ENCODE assay signal across 25 cellular contexts in the genomic region with DNA sequence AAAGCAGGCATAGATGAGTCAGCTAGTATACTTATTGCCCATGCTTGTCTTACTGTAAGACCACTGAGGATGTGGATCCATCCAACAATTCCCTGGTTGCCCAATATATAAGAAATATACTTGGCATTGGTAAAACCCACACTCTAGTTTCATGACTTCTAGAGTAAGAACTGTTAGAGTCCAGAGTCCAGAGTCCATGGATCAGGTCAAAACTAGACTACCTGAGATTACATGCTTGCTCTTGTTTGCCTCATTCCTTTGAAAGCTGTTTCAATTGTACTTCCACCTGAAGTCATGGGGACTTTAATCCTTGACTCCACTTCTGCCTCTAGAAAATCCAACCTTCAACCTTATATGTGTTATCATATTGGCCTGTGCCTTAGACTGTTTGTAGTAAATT.
DNase-seq lines count a peak whose midpoint lies in the region; ATAC-seq, FAIRE-seq and TF ChIP-seq lines count a peak whose summit lies in the region.
"Had no signal": no experiment of that assay in that cellular context is flagged by ENCODE, and none has a peak within 500 bp of the region (broad histone marks: within the 10 kb centered on the region; RNA-seq: fewer than 3 reads in every experiment).

No MANE protein-coding gene starts in this region.

- in situ Hi-C loops in HepG2 (cut with HindIII; ENCODE audit: extremely low pct_ligation_motif_present, low pct_unique_long_range_greater_than_20kb), result no loop called here

- BruUV-seq in HepG2 (replicated peaks; lab: Mats Ljungman, UMichigan), result no TSS peak

- H3K27me3 ChIP-seq in liver (ENCODE audit: control insufficient read depth in 4 of 4, insufficient read depth in 4 of 4, low read length in 3 of 4), result no peaks in the 10 kb centered on the region
- H3K27me3 ChIP-seq in HepG2 (ENCODE audit: control insufficient read depth in 1 of 2, insufficient read depth in 2 of 2, low read length in 2 of 2), result no peaks in the 10 kb centered on the region
- H3K27me3 ChIP-seq in small intestine (ENCODE audit: control insufficient read depth in 2 of 2, insufficient read depth in 2 of 2, low read length in 2 of 2), result no peaks in the 10 kb centered on the region
- H3K27me3 ChIP-seq: BE2C, BLaER1 had no signal

- no peaks in the 10 kb centered on the region for H4K20me1 ChIP-seq in HepG2 (ENCODE audit: insufficient read depth, low read length)
- H4K20me1 ChIP-seq: BLaER1 had no signal

- ATAC-seq in HepG2 (no peak), left lobe of liver (peak; percentile 19)
- ATAC-seq: GM12878 had no signal

- DNase-seq in HepG2 (ENCODE audit: low spot score) (no peak), left lobe of liver (ENCODE audit: low spot score) (no peak), small intestine (peak; percentile 1), hypothalamus (lab: John Stamatoyannopoulos, UW) (no peak)
- DNase-seq in activated T-cell treated with anti-CD3 and anti-CD28 coated beads, Interleukin-2, amount 50 U/mL, for 1 hour, result no peak
- DNase-seq: 8988T; ACHN; BE2C; C1 segment of cervical spinal cord; CD4-positive, alpha-beta memory T cell; CD4-positive, CD25-positive, alpha-beta regulatory T cell; CD8-positive, alpha-beta memory T cell; COR-L47; DMS 273 treated with DMSO at 0.1 percent for 48 hours; DMS153; DMS79; DND-41; EL; GDM1 had no signal

- POLR2A ChIA-PET in HepG2 (lab: Yijun Ruan, JAX), result no interaction called here

- TF ChIP-seq CTCF in liver (IDR thresholded peaks at IDR 0.05; ENCODE audit: low read depth, low read length, missing input control) (no peak), HepG2 (CRISPR knock-in tag; IDR thresholded peaks at IDR 0.05) (no peak)

- H3K79me2 ChIP-seq in HepG2 (ENCODE audit: insufficient read depth, low read length), result no peaks in the 10 kb centered on the region

- H3K4me1 ChIP-seq in liver (ENCODE audit: control insufficient read depth in 4 of 4, insufficient read depth in 4 of 4, low read length in 3 of 4) (no peaks in the 10 kb centered on the region), HepG2 (ENCODE audit: insufficient read depth, low read length) (no peaks in the 10 kb centered on the region), small intestine (ENCODE audit: control insufficient read depth in 2 of 2, insufficient read depth in 1 of 2, low read depth in 1 of 2, low read length in 1 of 2) (no peaks in the 10 kb centered on the region)
- H3K4me1 ChIP-seq: BE2C, BLaER1 had no signal

- H3K9me3 ChIP-seq in liver (ENCODE audit: control insufficient read depth in 4 of 4, low read length in 3 of 4) (no peaks in the 10 kb centered on the region), HepG2 (ENCODE audit: low read length) (peaks cover 22% of the 10 kb centered on the region; the same call in 1 of the 2 replicates), small intestine (ENCODE audit: control insufficient read depth, low read depth) (no peaks in the 10 kb centered on the region)
- H3K9me3 ChIP-seq: BE2C, BLaER1 had no signal

- FAIRE-seq in HepG2 (lab: Jason Lieb, UNC) (no peak), small intestine (lab: Jason Lieb, UNC) (no peak)
- FAIRE-seq: A204.1, GM12878, GM12892, GM18507 had no signal

- H3K4me2 ChIP-seq in HepG2 (ENCODE audit: low read depth, low read length), result no peak overlapping the region
- H3K4me2 ChIP-seq: BLaER1 had no signal

- CTCF ChIA-PET in HepG2 (lab: Yijun Ruan, JAX; ENCODE audit: low intra/inter-chr PET ratio, low total read pairs), result no interaction called here

- intact Hi-C loops in HepG2 (cut with micrococcal nuclease; ENCODE audit: unreplicated experiment), result no loop called here

- H3K27ac ChIP-seq in liver (ENCODE audit: low read depth in 1 of 2, low read length in 2 of 2), result no peak overlapping the region
- no peak overlapping the region for H3K27ac ChIP-seq in HepG2 (ENCODE audit: extremely low read length, insufficient read depth, low read length)
- H3K27ac ChIP-seq in small intestine (ENCODE audit: low read depth in 1 of 2, low read length in 1 of 2), result no peak overlapping the region
- H3K27ac ChIP-seq: BLaER1 had no signal

- H2AFZ ChIP-seq in HepG2 (ENCODE audit: low read length), result no peak overlapping the region

- no peak overlapping the region for H3K9ac ChIP-seq in liver (ENCODE audit: low read depth in 1 of 2, low read length in 2 of 2)
- no peak overlapping the region for H3K9ac ChIP-seq in HepG2 (ENCODE audit: insufficient read depth, low read depth, low read length)
- H3K9ac ChIP-seq: BLaER1 had no signal

- no peaks in the 10 kb centered on the region for H3K36me3 ChIP-seq in liver (ENCODE audit: control insufficient read depth in 4 of 4, insufficient read depth in 3 of 4, low read depth in 1 of 4, low read length in 3 of 4)
- no peaks in the 10 kb centered on the region for H3K36me3 ChIP-seq in HepG2 (replicated peaks in 1 of 2; ENCODE audit: control insufficient read depth in 1 of 2, insufficient read depth in 2 of 2, low read length in 2 of 2)
- no peaks in the 10 kb centered on the region for H3K36me3 ChIP-seq in small intestine (ENCODE audit: control insufficient read depth in 2 of 2, insufficient read depth in 2 of 2, low read length in 2 of 2)
- H3K36me3 ChIP-seq: BE2C, BLaER1 had no signal

- TF ChIP-seq RAD21 in liver (IDR thresholded peaks at IDR 0.05), result no peak
- TF ChIP-seq RAD21 in HepG2 (CRISPR knock-in tag; IDR thresholded peaks at IDR 0.05), result no peak

- H3K4me3 ChIP-seq in liver (ENCODE audit: low read depth in 1 of 3, low read length in 3 of 3), result no peak overlapping the region
- no peak overlapping the region for H3K4me3 ChIP-seq in HepG2 (replicated peaks in 1 of 3; ENCODE audit: insufficient read depth in 1 of 3, low read depth in 2 of 3, low read length in 3 of 3)
- H3K4me3 ChIP-seq in small intestine (ENCODE audit: low read depth in 1 of 2, low read length in 2 of 2), result no peak overlapping the region
- H3K4me3 ChIP-seq: BLaER1, GM12878 had no signal

- TF ChIP-seq EP300 in HepG2 (IDR thresholded peaks at IDR 0.05; ENCODE audit: low read depth in 2 of 2, low read length in 2 of 2), result no peak
- no peak for TF ChIP-seq EP300 in HepG2 (CRISPR knock-in tag; IDR thresholded peaks at IDR 0.05; ENCODE audit: borderline replicate concordance)

- no peak for TF ChIP-seq POLR2A in HepG2 (IDR thresholded peaks at IDR 0.05; ENCODE audit: insufficient read depth in 1 of 2, low read depth in 2 of 2, low read length in 2 of 2)

TF ChIP-seq in liver, 16 proteins besides CTCF, POLR2A, EP300 and RAD21 (continues in another document):
- TF ChIP-seq HNF4A (conservative IDR thresholded peaks at IDR 0.05) (peak; percentile 63 to 71), JUND (IDR thresholded peaks at IDR 0.05) (no peak), SP1 (IDR thresholded peaks at IDR 0.05) (no peak), HNF4G (IDR thresholded peaks at IDR 0.05) (no peak), RXRA (IDR thresholded peaks at IDR 0.05) (no peak)
- TF ChIP-seq, protein P1, sequence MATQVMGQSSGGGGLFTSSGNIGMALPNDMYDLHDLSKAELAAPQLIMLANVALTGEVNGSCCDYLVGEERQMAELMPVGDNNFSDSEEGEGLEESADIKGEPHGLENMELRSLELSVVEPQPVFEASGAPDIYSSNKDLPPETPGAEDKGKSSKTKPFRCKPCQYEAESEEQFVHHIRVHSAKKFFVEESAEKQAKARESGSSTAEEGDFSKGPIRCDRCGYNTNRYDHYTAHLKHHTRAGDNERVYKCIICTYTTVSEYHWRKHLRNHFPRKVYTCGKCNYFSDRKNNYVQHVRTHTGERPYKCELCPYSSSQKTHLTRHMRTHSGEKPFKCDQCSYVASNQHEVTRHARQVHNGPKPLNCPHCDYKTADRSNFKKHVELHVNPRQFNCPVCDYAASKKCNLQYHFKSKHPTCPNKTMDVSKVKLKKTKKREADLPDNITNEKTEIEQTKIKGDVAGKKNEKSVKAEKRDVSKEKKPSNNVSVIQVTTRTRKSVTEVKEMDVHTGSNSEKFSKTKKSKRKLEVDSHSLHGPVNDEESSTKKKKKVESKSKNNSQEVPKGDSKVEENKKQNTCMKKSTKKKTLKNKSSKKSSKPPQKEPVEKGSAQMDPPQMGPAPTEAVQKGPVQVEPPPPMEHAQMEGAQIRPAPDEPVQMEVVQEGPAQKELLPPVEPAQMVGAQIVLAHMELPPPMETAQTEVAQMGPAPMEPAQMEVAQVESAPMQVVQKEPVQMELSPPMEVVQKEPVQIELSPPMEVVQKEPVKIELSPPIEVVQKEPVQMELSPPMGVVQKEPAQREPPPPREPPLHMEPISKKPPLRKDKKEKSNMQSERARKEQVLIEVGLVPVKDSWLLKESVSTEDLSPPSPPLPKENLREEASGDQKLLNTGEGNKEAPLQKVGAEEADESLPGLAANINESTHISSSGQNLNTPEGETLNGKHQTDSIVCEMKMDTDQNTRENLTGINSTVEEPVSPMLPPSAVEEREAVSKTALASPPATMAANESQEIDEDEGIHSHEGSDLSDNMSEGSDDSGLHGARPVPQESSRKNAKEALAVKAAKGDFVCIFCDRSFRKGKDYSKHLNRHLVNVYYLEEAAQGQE (IDR thresholded peaks at IDR 0.05), result no peak

TF ChIP-seq in HepG2, 621 proteins besides CTCF, POLR2A, EP300 and RAD21 (continues in another document):
- TF ChIP-seq, protein P2, sequence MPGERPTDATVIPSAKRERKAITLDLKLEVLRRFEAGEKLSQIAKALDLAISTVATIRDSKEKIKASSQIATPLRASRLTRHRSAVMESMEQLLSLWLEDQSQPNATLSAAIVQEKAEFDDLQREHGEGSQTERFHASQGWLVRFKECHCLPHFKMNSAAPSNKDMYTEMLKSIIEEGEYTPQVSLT (CRISPR knock-in tag; IDR thresholded peaks at IDR 0.05; ENCODE audit: borderline replicate concordance, low read depth), result no peak
- TF ChIP-seq ZNF124 (CRISPR knock-in tag; IDR thresholded peaks at IDR 0.05) (no peak), CHD2 (IDR thresholded peaks at IDR 0.05; ENCODE audit: low read depth, low read length) (no peak)
- TF ChIP-seq, protein P3, sequence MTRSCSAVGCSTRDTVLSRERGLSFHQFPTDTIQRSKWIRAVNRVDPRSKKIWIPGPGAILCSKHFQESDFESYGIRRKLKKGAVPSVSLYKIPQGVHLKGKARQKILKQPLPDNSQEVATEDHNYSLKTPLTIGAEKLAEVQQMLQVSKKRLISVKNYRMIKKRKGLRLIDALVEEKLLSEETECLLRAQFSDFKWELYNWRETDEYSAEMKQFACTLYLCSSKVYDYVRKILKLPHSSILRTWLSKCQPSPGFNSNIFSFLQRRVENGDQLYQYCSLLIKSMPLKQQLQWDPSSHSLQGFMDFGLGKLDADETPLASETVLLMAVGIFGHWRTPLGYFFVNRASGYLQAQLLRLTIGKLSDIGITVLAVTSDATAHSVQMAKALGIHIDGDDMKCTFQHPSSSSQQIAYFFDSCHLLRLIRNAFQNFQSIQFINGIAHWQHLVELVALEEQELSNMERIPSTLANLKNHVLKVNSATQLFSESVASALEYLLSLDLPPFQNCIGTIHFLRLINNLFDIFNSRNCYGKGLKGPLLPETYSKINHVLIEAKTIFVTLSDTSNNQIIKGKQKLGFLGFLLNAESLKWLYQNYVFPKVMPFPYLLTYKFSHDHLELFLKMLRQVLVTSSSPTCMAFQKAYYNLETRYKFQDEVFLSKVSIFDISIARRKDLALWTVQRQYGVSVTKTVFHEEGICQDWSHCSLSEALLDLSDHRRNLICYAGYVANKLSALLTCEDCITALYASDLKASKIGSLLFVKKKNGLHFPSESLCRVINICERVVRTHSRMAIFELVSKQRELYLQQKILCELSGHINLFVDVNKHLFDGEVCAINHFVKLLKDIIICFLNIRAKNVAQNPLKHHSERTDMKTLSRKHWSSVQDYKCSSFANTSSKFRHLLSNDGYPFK (CRISPR knock-in tag; IDR thresholded peaks at IDR 0.05; ENCODE audit: borderline replicate concordance), result no peak
